28 cellular contexts compared by ENCODE assay signal in the genomic region with DNA sequence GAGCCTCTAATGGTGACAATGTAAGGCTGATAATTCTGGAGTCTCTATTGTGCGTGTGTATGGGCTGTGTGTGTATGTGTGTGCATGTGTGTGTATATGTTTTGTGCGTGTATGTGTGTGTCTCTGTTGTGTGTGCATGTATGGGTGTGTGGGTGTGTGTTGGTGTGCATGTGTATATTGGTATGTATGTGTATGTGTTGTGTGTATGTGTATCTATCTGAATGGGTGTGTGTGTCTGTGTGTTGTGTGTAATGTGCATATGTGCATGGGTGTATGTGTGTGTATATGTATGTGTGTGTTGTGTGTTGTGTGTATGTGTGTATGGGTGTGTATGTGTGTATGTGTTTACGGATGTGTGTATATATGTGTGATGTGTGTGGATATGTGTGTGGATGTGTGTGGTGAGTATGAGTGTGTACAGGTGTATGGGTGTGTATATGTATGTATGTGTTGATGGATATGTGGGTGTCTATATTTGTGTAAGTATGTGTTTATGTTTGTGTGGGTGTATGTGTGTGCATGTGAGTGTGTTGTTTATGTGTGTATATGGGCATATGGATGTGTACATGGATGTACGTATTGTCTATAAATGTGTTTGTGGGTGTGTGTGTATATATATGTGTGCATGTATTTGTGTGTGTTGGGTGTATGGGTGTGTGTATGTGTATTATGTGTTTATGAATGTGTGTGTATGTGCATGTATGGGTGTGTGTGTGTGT.
"Had no signal": no experiment of that assay in that cellular context is flagged by ENCODE, and none has a peak within 500 bp of the region (broad histone marks: within the 10 kb centered on the region; RNA-seq: fewer than 3 reads in every experiment).

No MANE protein-coding gene starts in this region.

- FAIRE-seq: bronchial epithelial cell, TTC549 had no signal

- H3K9me2 ChIP-seq: SK-N-SH had no signal

- H3K4me3 ChIP-seq: adrenal gland, Peyer's patch, SJSA1 had no signal

- H3K27me3 ChIP-seq: Peyer's patch, SJSA1 had no signal

- H3K4me2 ChIP-seq: SK-N-SH had no signal

- ATAC-seq: activated CD4-positive, alpha-beta T cell treated with anti-CD3 and anti-CD28 coated beads for 36 hours; activated CD4-positive, CD25-positive, alpha-beta regulatory T cell treated with anti-CD3 and anti-CD28 coated beads, Interleukin-2, amount 50 U/mL, for 24 hours; activated naive CD4-positive, alpha-beta T cell treated with anti-CD3 and anti-CD28 coated beads, Interleukin-2, amount 50 U/mL, for 72 hours; activated T-cell treated with anti-CD3 and anti-CD28 coated beads, Interleukin-2, amount 50 U/mL, for 4 hours; PC-3 had no signal

- DNase-seq: activated CD4-positive, alpha-beta memory T cell treated with anti-CD3 and anti-CD28 coated beads for 36 hours; activated CD4-positive, alpha-beta T cell treated with anti-CD3 and anti-CD28 coated beads for 36 hours; activated CD4-positive, alpha-beta T cell treated with anti-CD3 and anti-CD28 coated beads, Interleukin-2, amount 50 U/mL, for 1 hour; activated CD8-positive, alpha-beta memory T cell treated with anti-CD3 and anti-CD28 coated beads, Interleukin-2, amount 50 U/mL, for 4 hours; activated gamma-delta T cell treated with Interleukin-2 at 50 U/mL for 16 hours; activated naive CD4-positive, alpha-beta T cell treated with anti-CD3 and anti-CD28 coated beads for 36 hours; activated T-cell treated with anti-CD3 and anti-CD28 coated beads for 4 hours; activated T-cell treated with anti-CD3 and anti-CD28 coated beads, Interleukin-2, amount 50 U/mL, for 4 hours; adrenal gland; caudate nucleus; cerebellar nuclear complex; NCI-H1105; NCI-H1417 treated with DMSO at 0.1 percent for 48 hours; NCI-H1694; NCI-H2029; NCI-H345; NCI-H524 treated with DMSO at 0.1 percent for 48 hours; NK-92 treated with Interleukin-12 subunit alpha and Interleukin-12 subunit beta, amount 100 ng/mL, for 24 hours; PC-3; Peyer's patch; RPMI8226; SHP77 treated with DMSO at 0.1 percent for 48 hours; SK-N-SH had no signal

- H3K9ac ChIP-seq: SK-N-SH had no signal

- H3K9me3 ChIP-seq: adrenal gland, Peyer's patch, SK-N-SH had no signal

- H3K4me1 ChIP-seq: adrenal gland, Peyer's patch, SJSA1 had no signal

- H3K36me3 ChIP-seq: adrenal gland, Peyer's patch, SJSA1 had no signal

- H3K27ac ChIP-seq: adrenal gland, Peyer's patch, SJSA1 had no signal
